Comparison of ENCODE assay signal across 9 cellular contexts in genomic region chr11:115659061-115659963, GRCh38.
DNase-seq lines count a peak whose midpoint lies in the region; ATAC-seq and TF ChIP-seq lines count a peak whose summit lies in the region.
"Had no signal": no experiment of that assay in that cellular context is flagged by ENCODE, and none has a peak within 500 bp of the region (broad histone marks: within the 10 kb centered on the region; RNA-seq: fewer than 3 reads in every experiment).

No MANE protein-coding gene starts in this region.

- H3K4me1 Mint-ChIP-seq in CD4-positive, alpha-beta T cell (ENCODE audit: low read depth) = no peaks in the 10 kb centered on the region

- H3K4me3 ChIP-seq in prostate gland = peak overlapping the region; percentile 7 to 16

- no peaks in the 10 kb centered on the region for H3K4me1 ChIP-seq in prostate gland (replicated peaks)

- intact Hi-C loops in Right ventricle myocardium superior (cut with DNase I) = no loop called here
- intact Hi-C loops in prostate gland (cut with DNase I) = no loop called here
- intact Hi-C loops in CD4-positive, alpha-beta T cell (cut with DNase I, micrococcal nuclease) = no loop called here

- ATAC-seq in Right ventricle myocardium superior (ENCODE audit: poor library complexity) (peak; percentile 82), HG02642 (IDR thresholded peaks at IDR 0.05; ENCODE audit: poor library complexity, unreplicated experiment) (no peak)
- no peak for ATAC-seq in CD4-positive, alpha-beta T cell (ENCODE audit: poor library complexity)

- no peak overlapping the region for H3K27ac Mint-ChIP-seq in CD4-positive, alpha-beta T cell

- POLR2A ChIA-PET in CD4-positive, alpha-beta T cell (lab: Charles Lee) = no interaction called here

- peaks cover 56% of the 10 kb centered on the region for H3K27me3 Mint-ChIP-seq in CD4-positive, alpha-beta T cell

- DNase-seq in EH (ENCODE audit: low read depth) (peak; percentile 36), NCI-H82 (lab: John Stamatoyannopoulos, UW) (peak; percentile 69), Right ventricle myocardium superior (peak; percentile 52), prostate gland (ENCODE audit: low spot score) (no peak), GM19238 (ENCODE audit: insufficient read length, low spot score) (no peak)
- no peak for DNase-seq in CD4-positive, alpha-beta T cell
- DNase-seq in activated CD4-positive, alpha-beta T cell treated with anti-CD3 and anti-CD28 coated beads, Interleukin-2, amount 50 U/mL, for 4 hours = no peak
- DNase-seq: Karpas-422 had no signal

- no peak for TF ChIP-seq CTCF in prostate gland (IDR thresholded peaks at IDR 0.05)
- no peak for TF ChIP-seq CTCF in CD4-positive, alpha-beta T cell (IDR thresholded peaks at IDR 0.05)

- WGBS in prostate gland = 12% methylated on average over 57 of the region's 60 CpGs

- no peak for TF ChIP-seq POLR2A in prostate gland (IDR thresholded peaks at IDR 0.05)

- H3K36me3 Mint-ChIP-seq in CD4-positive, alpha-beta T cell (ENCODE audit: low read depth) = no peaks in the 10 kb centered on the region

- H3K4me3 Mint-ChIP-seq in CD4-positive, alpha-beta T cell = no peak overlapping the region

- CTCF ChIA-PET in CD4-positive, alpha-beta T cell (lab: Charles Lee) = no interaction called here

- no peaks in the 10 kb centered on the region for H3K9me3 Mint-ChIP-seq in CD4-positive, alpha-beta T cell

- no peaks in the 10 kb centered on the region for H3K27me3 ChIP-seq in prostate gland (replicated peaks; ENCODE audit: insufficient read depth)
- peaks cover 25% of the 10 kb centered on the region for H3K27me3 ChIP-seq in CD4-positive, alpha-beta T cell (ENCODE audit: control insufficient read depth, insufficient read depth, low read length)

- no peaks in the 10 kb centered on the region for H3K36me3 ChIP-seq in prostate gland

- no peak overlapping the region for H3K27ac ChIP-seq in prostate gland
- H3K27ac ChIP-seq in CD4-positive, alpha-beta T cell (ENCODE audit: low read depth, low read length) = no peak overlapping the region

- no peaks in the 10 kb centered on the region for H3K9me3 ChIP-seq in prostate gland
- H3K9me3 ChIP-seq in CD4-positive, alpha-beta T cell (ENCODE audit: control insufficient read depth, low read length) = no peaks in the 10 kb centered on the region

Comparison
In these comparisons a context has a peak if more than half of its experiments do, and no peak if none do; other contexts are left out.
1. DNase-seq: peak in EH (single experiment), NCI-H82 (single experiment) and Right ventricle myocardium superior (single experiment); none in prostate gland (single experiment), CD4-positive, alpha-beta T cell (0 of 10), GM19238 (single experiment) and activated CD4-positive, alpha-beta T cell treated with anti-CD3 and anti-CD28 coated beads, Interleukin-2, amount 50 U/mL, for 4 hours (0 of 2).